13 cellular contexts compared by ENCODE assay signal in genomic region chr2:241123816-241124536, GRCh38. TPM values are rescaled to one million over a fixed set of nuclear protein-coding genes. Genes with fewer than 3 reads are reported as not detected.
A peak's percentile ranks its signal among the peaks of the same experiment; 100 is the strongest.
DNase-seq lines count a peak whose midpoint lies in the region; ATAC-seq and TF ChIP-seq lines count a peak whose summit lies in the region.
"Had no signal": no experiment of that assay in that cellular context is flagged by ENCODE, and none has a peak within 500 bp of the region (broad histone marks: within the 10 kb centered on the region; RNA-seq: fewer than 3 reads in every experiment).

No MANE protein-coding gene starts in this region.

- no peaks in the 10 kb centered on the region for H4K20me1 ChIP-seq in hepatocyte (ENCODE audit: insufficient read depth, poor library complexity, severe bottlenecking)

- TF ChIP-seq CTCF in hepatocyte (IDR thresholded peaks at IDR 0.05; ENCODE audit: poor library complexity), result no peak
- no peak for TF ChIP-seq CTCF in mesothelial cell of epicardium (IDR thresholded peaks at IDR 0.05; ENCODE audit: unreplicated experiment)

- H2AFZ ChIP-seq in hepatocyte, result no peak overlapping the region

- no peaks in the 10 kb centered on the region for H3K4me1 ChIP-seq in hepatocyte (ENCODE audit: insufficient read depth)

- no peaks in the 10 kb centered on the region for H3K79me2 ChIP-seq in hepatocyte

- no peak overlapping the region for H3K4me2 ChIP-seq in hepatocyte

- H3K4me1 Mint-ChIP-seq in stimulated activated effector memory CD8-positive, alpha-beta T cell treated with anti-CD3 and anti-CD28 coated beads, Interleukin-12 subunit alpha, Interleukin-12 subunit beta, amount 100 ng/mL, for 72 hours, result peaks cover 29% of the 10 kb centered on the region
- H3K4me1 Mint-ChIP-seq in mesothelial cell of epicardium, result no peaks in the 10 kb centered on the region

- H3K9me2 ChIP-seq in hepatocyte (replicated peaks; ENCODE audit: insufficient read depth), result no peaks in the 10 kb centered on the region

- ATAC-seq in stimulated activated effector memory CD8-positive, alpha-beta T cell treated with anti-CD3 and anti-CD28 coated beads, Interleukin-12 subunit alpha, Interleukin-12 subunit beta, amount 100 ng/mL, for 72 hours, result peak; percentile 55
- ATAC-seq in GM18498 (IDR thresholded peaks at IDR 0.05; ENCODE audit: unreplicated experiment), result no peak
- ATAC-seq: SK-N-SH treated with all-trans-retinoic acid at 6 μM for 48 hours had no signal

- H3K27me3 Mint-ChIP-seq in mesothelial cell of epicardium (ENCODE audit: low read depth), result no peaks in the 10 kb centered on the region

- no peak overlapping the region for H3K27ac ChIP-seq in hepatocyte

- DNase-seq in activated T-cell treated with anti-CD3 and anti-CD28 coated beads for 1 hour (ENCODE audit: low read depth), result peak; percentile 42
- no peak for DNase-seq in activated T-cell treated with anti-CD3 and anti-CD28 coated beads for 4 hours
- peak; percentile 27 to 38 for DNase-seq in activated CD4-positive, alpha-beta T cell treated with anti-CD3 and anti-CD28 coated beads, Interleukin-2, amount 50 U/mL, for 4 hours
- DNase-seq in inferior parietal cortex (ENCODE audit: extremely low spot score), result peak; percentile 9
- DNase-seq in stimulated activated effector memory CD8-positive, alpha-beta T cell treated with anti-CD3 and anti-CD28 coated beads, Interleukin-12 subunit alpha, Interleukin-12 subunit beta, amount 100 ng/mL, for 72 hours (ENCODE audit: low spot score in 2 of 2), result no peak
- no peak for DNase-seq in hepatocyte (ENCODE audit: low spot score)
- no peak for DNase-seq in mesothelial cell of epicardium (ENCODE audit: low spot score in 2 of 2, unreplicated experiment in 2 of 2)
- DNase-seq: erythroblast, islet precursor cell, NCI-H524, retina had no signal

- H3K36me3 ChIP-seq in hepatocyte (replicated peaks; ENCODE audit: insufficient read depth, low read depth), result no peaks in the 10 kb centered on the region

- WGBS in hepatocyte (ENCODE audit: low lambda C conversion rate, missing lambda C conversion rate), result 95% methylated on average over 16 of the region's 16 CpGs

- peaks cover 48% of the 10 kb centered on the region for H3K36me3 Mint-ChIP-seq in stimulated activated effector memory CD8-positive, alpha-beta T cell treated with anti-CD3 and anti-CD28 coated beads, Interleukin-12 subunit alpha, Interleukin-12 subunit beta, amount 100 ng/mL, for 72 hours
- H3K36me3 Mint-ChIP-seq in mesothelial cell of epicardium, result peaks cover 18% of the 10 kb centered on the region

- no peak overlapping the region for H3K4me3 ChIP-seq in hepatocyte

- H3K9me3 ChIP-seq in hepatocyte (ENCODE audit: low read depth), result no peaks in the 10 kb centered on the region

- H3K27me3 ChIP-seq in hepatocyte, result no peaks in the 10 kb centered on the region

- H3K27ac Mint-ChIP-seq in stimulated activated effector memory CD8-positive, alpha-beta T cell treated with anti-CD3 and anti-CD28 coated beads, Interleukin-12 subunit alpha, Interleukin-12 subunit beta, amount 100 ng/mL, for 72 hours, result no peak overlapping the region
- no peak overlapping the region for H3K27ac Mint-ChIP-seq in mesothelial cell of epicardium

- peak overlapping the region; percentile 8 for H3K4me3 Mint-ChIP-seq in stimulated activated effector memory CD8-positive, alpha-beta T cell treated with anti-CD3 and anti-CD28 coated beads, Interleukin-12 subunit alpha, Interleukin-12 subunit beta, amount 100 ng/mL, for 72 hours
- no peak overlapping the region for H3K4me3 Mint-ChIP-seq in mesothelial cell of epicardium

- no peaks in the 10 kb centered on the region for H3K9me3 Mint-ChIP-seq in stimulated activated effector memory CD8-positive, alpha-beta T cell treated with anti-CD3 and anti-CD28 coated beads, Interleukin-12 subunit alpha, Interleukin-12 subunit beta, amount 100 ng/mL, for 72 hours
- H3K9me3 Mint-ChIP-seq in mesothelial cell of epicardium, result peaks cover 5% of the 10 kb centered on the region

RNA-seq across cellular contexts. Expression of gene MTERF4, which starts 21.9 kb away (rescaled TPM):
- 39.4 and 40.3 TPM in 2 replicates for total RNA-seq in hepatocyte
- 17.4 and 20.3 TPM in 2 replicates for polyA plus RNA-seq in hepatocyte
- 47.9 to 55.9 TPM (median 53.7 TPM) in 3 replicates for total RNA-seq in mesothelial cell of epicardium

RNA-seq across cellular contexts. Expression of gene PASK, which starts 25.3 kb away (rescaled TPM):
- 3.0 and 8.8 TPM in 2 replicates for total RNA-seq in hepatocyte
- polyA plus RNA-seq in hepatocyte, result 2.5 and 2.6 TPM in 2 replicates
- 26.1 to 31.0 TPM (median 30.8 TPM) in 3 replicates for total RNA-seq in mesothelial cell of epicardium

RNA-seq across cellular contexts. Expression of gene PPP1R7, which starts 26.3 kb away (rescaled TPM):
- total RNA-seq in hepatocyte (46.7 and 55.5 TPM in 2 replicates), mesothelial cell of epicardium (37.3 to 40.4 TPM (median 37.8 TPM) in 3 replicates)
- 84.9 and 86.9 TPM in 2 replicates for polyA plus RNA-seq in hepatocyte

Comparison
In these comparisons a context has a peak if more than half of its experiments do, and no peak if none do; other contexts are left out.
1. DNase-seq: peak in activated T-cell treated with anti-CD3 and anti-CD28 coated beads for 1 hour (single experiment), activated CD4-positive, alpha-beta T cell treated with anti-CD3 and anti-CD28 coated beads, Interleukin-2, amount 50 U/mL, for 4 hours (2 of 2) and inferior parietal cortex (single experiment); none in activated T-cell treated with anti-CD3 and anti-CD28 coated beads for 4 hours (single experiment), stimulated activated effector memory CD8-positive, alpha-beta T cell treated with anti-CD3 and anti-CD28 coated beads, Interleukin-12 subunit alpha, Interleukin-12 subunit beta, amount 100 ng/mL, for 72 hours (0 of 2), hepatocyte (single experiment) and mesothelial cell of epicardium (0 of 2).